In genomic region chr3:131502530-131503327, GRCh38 we compare ENCODE assay signal across 8 cellular contexts. TPM values are rescaled to one million over a fixed set of nuclear protein-coding genes. Genes with fewer than 3 reads are reported as not detected.
DNase-seq lines count a peak whose midpoint lies in the region; ATAC-seq and TF ChIP-seq lines count a peak whose summit lies in the region.

Gene MRPL3 (minus strand): TSS chr3:131502971. CDS start chr3:131502821, 150 bp downstream.

- H3K4me3 Mint-ChIP-seq in activated B cell treated with CpG ODN at 0.5 μM for 24 hours: peak within 1 kb of the TSS; percentile 98
- H3K4me3 Mint-ChIP-seq in immature natural killer cell: peak within 1 kb of the TSS; percentile 90 to 97 (median 93)

- peak within 1 kb of the TSS; percentile 94 for H3K4me3 ChIP-seq in cardiac fibroblast (replicated peaks in 1 of 2; ENCODE audit: low read depth in 2 of 2, low read length in 2 of 2)
- H3K4me3 ChIP-seq in smooth muscle cell: peak within 1 kb of the TSS; percentile 76

- H3K4me1 Mint-ChIP-seq in activated B cell treated with CpG ODN at 0.5 μM for 24 hours (peaks cover 38% of the 10 kb centered on the region), immature natural killer cell (peaks cover 31 to 53% of the 10 kb centered on the region in 2 donors)

- H2AFZ ChIP-seq in smooth muscle cell (ENCODE audit: low read depth): peak within 1 kb of the TSS; percentile 99

- peaks cover 3% of the 10 kb centered on the region for H3K27me3 Mint-ChIP-seq in activated B cell treated with CpG ODN at 0.5 μM for 24 hours
- peaks cover 2 to 11% (median 6%) of the 10 kb centered on the region in 3 donors for H3K27me3 Mint-ChIP-seq in immature natural killer cell (ENCODE audit: low read depth in 3 of 3)

- peak within 1 kb of the TSS; percentile 58 for H3K27ac ChIP-seq in smooth muscle cell (ENCODE audit: low read depth)

- CTCF ChIA-PET in activated B cell treated with CpG ODN at 0.5 μM for 24 hours (lab: Charles Lee): no interaction called here

- peak within 1 kb of the TSS; percentile 97 for H3K4me2 ChIP-seq in smooth muscle cell

- intact Hi-C loops in activated B cell treated with CpG ODN at 0.5 μM for 24 hours (cut with micrococcal nuclease): loop anchor here (1.0 to 2.0 kb wide), 6 partner anchors 9 to 915 kb away; partner anchors contain the start of genes ASTE1, DNAJC13, NEK11 and NUDT16

- POLR2A ChIA-PET in activated B cell treated with CpG ODN at 0.5 μM for 24 hours (lab: Charles Lee): interaction anchor here (1.0 kb wide), 1 partner anchor 121 kb away, joined by 4 read pairs; the partner anchor contains the start of gene NUDT16

- peak; percentile 89 for DNase-seq in AG08396 (ENCODE audit: low spot score)
- DNase-seq in NCI-H2227 treated with DMSO at 0.1 percent for 48 hours (lab: John Stamatoyannopoulos, UW): peak; percentile 83
- peak; percentile 73 for DNase-seq in activated B cell treated with CpG ODN at 0.5 μM for 24 hours
- DNase-seq in cardiac fibroblast (ENCODE audit: low read depth in 2 of 2): peak; percentile 91 to 93
- DNase-seq in immature natural killer cell: peak; percentile 81 to 84 (median 82)
- DNase-seq in smooth muscle cell (lab: John Stamatoyannopoulos, UW; ENCODE audit: unreplicated experiment): peak; percentile 59

- peak within 1 kb of the TSS; percentile 89 for H3K9ac ChIP-seq in smooth muscle cell (ENCODE audit: low read depth)

- WGBS in smooth muscle cell (ENCODE audit: low lambda C conversion rate): 7% methylated on average over 47 of the region's 47 CpGs

- no peaks in the 10 kb centered on the region for H4K20me1 ChIP-seq in smooth muscle cell (ENCODE audit: low read depth)

- in situ Hi-C loops in GM18951 (cut with MboI; ENCODE audit: low sequenced_read_pairs, unreplicated experiment): no loop called here

- H3K27ac Mint-ChIP-seq in activated B cell treated with CpG ODN at 0.5 μM for 24 hours: peak within 1 kb of the TSS; percentile 93
- peak within 1 kb of the TSS; percentile 88 to 97 (median 94) for H3K27ac Mint-ChIP-seq in immature natural killer cell

- H3F3A ChIP-seq in smooth muscle cell (ENCODE audit: low read depth): no peaks in the 10 kb centered on the region

- H3K36me3 ChIP-seq in smooth muscle cell (ENCODE audit: low read depth): peaks cover 10% of the 10 kb centered on the region

- no peaks in the 10 kb centered on the region for H3K9me3 ChIP-seq in smooth muscle cell (replicated peaks; ENCODE audit: low read depth)

- TF ChIP-seq POLR2A in GM18951 (IDR thresholded peaks at IDR 0.05; ENCODE audit: extremely low read depth, insufficient read depth, insufficient read length): peak; percentile 74

- peaks cover 9% of the 10 kb centered on the region for H3K4me1 ChIP-seq in smooth muscle cell (ENCODE audit: low read depth)

- peaks cover 37% of the 10 kb centered on the region for H3K36me3 Mint-ChIP-seq in activated B cell treated with CpG ODN at 0.5 μM for 24 hours (ENCODE audit: low read depth)
- peaks cover 4 to 15% (median 6%) of the 10 kb centered on the region in 3 donors for H3K36me3 Mint-ChIP-seq in immature natural killer cell

- peaks cover 18% of the 10 kb centered on the region for H3K27me3 ChIP-seq in smooth muscle cell (ENCODE audit: low read depth)

- peaks cover 26% of the 10 kb centered on the region for H3K79me2 ChIP-seq in smooth muscle cell (ENCODE audit: low read depth)

- no peak for TF ChIP-seq CTCF in activated B cell treated with CpG ODN at 0.5 μM for 24 hours (IDR thresholded peaks at IDR 0.05)
- TF ChIP-seq CTCF in cardiac fibroblast (IDR thresholded peaks at IDR 0.05; ENCODE audit: low read depth, low read length): no peak
- no peak for TF ChIP-seq CTCF in smooth muscle cell (IDR thresholded peaks at IDR 0.05; ENCODE audit: borderline replicate concordance, insufficient read depth, poor library complexity, severe bottlenecking)

- H3K9me3 Mint-ChIP-seq in activated B cell treated with CpG ODN at 0.5 μM for 24 hours: no peaks in the 10 kb centered on the region
- H3K9me3 Mint-ChIP-seq in immature natural killer cell: no peaks in the 10 kb centered on the region

- peak; percentile 97 for ATAC-seq in HG03175 (IDR thresholded peaks at IDR 0.05; ENCODE audit: unreplicated experiment)
- peak; percentile 92 for ATAC-seq in activated B cell treated with CpG ODN at 0.5 μM for 24 hours (ENCODE audit: low read depth)

RNA-seq across cellular contexts. Expression of gene MRPL3, which starts in this region (rescaled TPM):
- 79.9 and 81.7 TPM in 2 replicates for total RNA-seq in activated B cell treated with CpG ODN at 0.5 μM for 24 hours
- polyA plus RNA-seq in immature natural killer cell: 100 to 1,000 TPM in 1 of 3 donors, 10 to 100 TPM in 2; 63.5 to 101 (median 66.5) TPM
- 123 and 139 TPM in 2 replicates for total RNA-seq in smooth muscle cell
- 80.5 and 82.7 TPM in 2 replicates for polyA plus RNA-seq in smooth muscle cell

Comparison
In these comparisons a context has a peak if more than half of its experiments do, and no peak if none do; other contexts are left out.
1. Peak in every context shown above with its lines: DNase-seq, ATAC-seq, H3K4me3 ChIP-seq and H3K27ac ChIP-seq.